8 cellular contexts compared by ENCODE assay signal in the genomic region with DNA sequence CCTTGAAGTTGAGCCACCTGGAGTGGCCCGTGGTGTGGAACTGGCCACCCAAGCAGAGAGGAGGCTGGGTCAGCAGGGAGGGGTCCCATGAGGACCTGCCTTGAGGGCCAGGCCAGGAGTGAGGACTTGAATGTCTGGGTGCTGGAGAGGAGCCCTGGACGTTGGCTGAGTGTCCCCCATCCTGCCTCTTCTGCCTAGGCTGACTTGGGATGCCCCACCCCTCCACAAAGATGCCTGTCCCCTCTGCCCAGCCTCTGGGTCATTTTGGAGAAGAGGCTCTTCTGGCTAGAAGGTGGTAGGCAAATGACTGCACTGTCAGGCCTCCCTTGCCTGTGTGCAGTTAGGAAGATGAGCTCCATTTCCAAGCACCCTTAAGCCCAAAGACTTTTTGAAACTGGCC. TPM values are rescaled to one million over a fixed set of nuclear protein-coding genes. Genes with fewer than 3 reads are reported as not detected.
DNase-seq lines count a peak whose midpoint lies in the region; ATAC-seq, FAIRE-seq and TF ChIP-seq lines count a peak whose summit lies in the region.

No MANE protein-coding gene starts in this region.

- H3K27me3 ChIP-seq in GM06990 (replicated peaks; ENCODE audit: control insufficient read depth, insufficient read depth, low read length), result no peaks in the 10 kb centered on the region
- no peaks in the 10 kb centered on the region for H3K27me3 ChIP-seq in SU-DHL-6 (ENCODE audit: low read length)
- H3K27me3 ChIP-seq in esophagus (ENCODE audit: control insufficient read depth in 1 of 2, insufficient read depth in 2 of 2, low read length in 2 of 2), result no peaks in the 10 kb centered on the region

- TF ChIP-seq CTCF in GM06990 (IDR thresholded peaks at IDR 0.05; ENCODE audit: insufficient read depth, low read length, poor library complexity, severe bottlenecking) (no peak), SU-DHL-6 (IDR thresholded peaks at IDR 0.05; ENCODE audit: insufficient read depth, low read length, poor library complexity, severe bottlenecking) (no peak), D721Med (IDR thresholded peaks at IDR 0.05; ENCODE audit: insufficient read depth, missing control alignments) (no peak)

- H3K9me3 ChIP-seq in SU-DHL-6 (ENCODE audit: insufficient read depth, low read length) (no peaks in the 10 kb centered on the region), esophagus (ENCODE audit: control insufficient read depth in 2 of 2, insufficient read depth in 1 of 2, low read depth in 1 of 2, low read length in 1 of 2) (no peaks in the 10 kb centered on the region)

- H2AFZ ChIP-seq in SU-DHL-6 (ENCODE audit: low read depth, low read length, severe bottlenecking), result no peak overlapping the region

- H3K27ac ChIP-seq in SU-DHL-6 (ENCODE audit: low read depth, low read length) (no peak overlapping the region), esophagus (ENCODE audit: low read depth in 2 of 2, low read length in 1 of 2) (peak overlapping the region; percentile 15 to 36)

- H3K4me1 ChIP-seq in esophagus (ENCODE audit: control insufficient read depth in 2 of 2, insufficient read depth in 2 of 2, low read length in 1 of 2), result peaks cover 5 to 42% of the 10 kb centered on the region in 2 donors

- peaks cover 6% of the 10 kb centered on the region; the same call in 1 of the 2 replicates for H3F3A ChIP-seq in SU-DHL-6 (ENCODE audit: insufficient read depth)

- no peaks in the 10 kb centered on the region for H4K20me1 ChIP-seq in SU-DHL-6 (ENCODE audit: low read depth, low read length)

- H3K79me2 ChIP-seq in SU-DHL-6 (ENCODE audit: insufficient read depth, low read length), result no peaks in the 10 kb centered on the region

- no peaks in the 10 kb centered on the region; the same call in 1 of the 2 replicates for H3K36me3 ChIP-seq in GM06990 (ENCODE audit: control insufficient read depth, insufficient read depth, low read length)
- H3K36me3 ChIP-seq in SU-DHL-6 (ENCODE audit: low read length), result no peaks in the 10 kb centered on the region
- no peaks in the 10 kb centered on the region for H3K36me3 ChIP-seq in esophagus (ENCODE audit: control insufficient read depth in 2 of 2, insufficient read depth in 2 of 2, low read length in 1 of 2)

- no peak overlapping the region; the same call in 1 of the 2 replicates for H3K9ac ChIP-seq in SU-DHL-6 (ENCODE audit: low read length)

- no peak for FAIRE-seq in D721Med (lab: Jason Lieb, UNC)

- WGBS in esophagus, 2 donors, result 36 to 39% methylated on average over 2 of the region's 2 CpGs

- peak overlapping the region; percentile 76 for H3K4me3 ChIP-seq in GM06990 (replicated peaks; ENCODE audit: low read depth, low read length)
- no peak overlapping the region for H3K4me3 ChIP-seq in SU-DHL-6 (ENCODE audit: insufficient read depth, low read length, poor library complexity, severe bottlenecking)
- no peak overlapping the region for H3K4me3 ChIP-seq in esophagus (ENCODE audit: low read depth in 1 of 2, low read length in 2 of 2)
- H3K4me3 ChIP-seq in skeletal muscle cell (ENCODE audit: low read depth, low read length), result peak overlapping the region; percentile 71

- DNase-seq in GM06990 (ENCODE audit: extremely low read depth, insufficient read length) (no peak), skeletal muscle cell (ENCODE audit: low read depth) (no peak), GM19240 (ENCODE audit: insufficient read length, low spot score) (no peak), SKM-1 (lab: John Stamatoyannopoulos, UW; ENCODE audit: unreplicated experiment) (no peak), D721Med (ENCODE audit: insufficient read length, low spot score) (no peak)

- H3K4me2 ChIP-seq in SU-DHL-6 (ENCODE audit: low read depth, low read length, poor library complexity, severe bottlenecking), result peak overlapping the region; percentile 52

- no peaks in the 10 kb centered on the region for H3K9me2 ChIP-seq in SU-DHL-6 (replicated peaks; ENCODE audit: insufficient read depth, low read length)

- ATAC-seq in HG02885 (IDR thresholded peaks at IDR 0.05; ENCODE audit: poor library complexity, unreplicated experiment), result no peak

RNA-seq across cellular contexts. Expression of gene SSBP4, which starts 1.7 kb away (rescaled TPM):
- 10 to 100 TPM; 25.4 to 25.9 TPM for polyA plus RNA-seq in esophagus

RNA-seq across cellular contexts. Expression of gene ISYNA1, which starts 17.0 kb away (rescaled TPM):
- 10 to 100 TPM; 17.5 to 42.7 TPM for polyA plus RNA-seq in esophagus

RNA-seq across cellular contexts. Expression of gene LRRC25, which starts 23.5 kb away (rescaled TPM):
- under 1 TPM; 0.55 to 0.66 TPM for polyA plus RNA-seq in esophagus

RNA-seq across cellular contexts. Expression of gene GDF15, which starts 35.0 kb away (rescaled TPM):
- 1 to 10 TPM in 1 of 2 donors, under 1 TPM in 1; 0.24 to 2.8 TPM for polyA plus RNA-seq in esophagus

Comparison
In these comparisons a context has a peak if more than half of its experiments do, and no peak if none do; other contexts are left out.
1. H3K4me3 ChIP-seq: peak in GM06990 (single experiment) and skeletal muscle cell (single experiment); none in SU-DHL-6 (single experiment) and esophagus (0 of 2).